ENCODE assay signal across 14 cellular contexts in genomic region chr2:38632018-38632417, GRCh38. TPM values are rescaled to one million over a fixed set of nuclear protein-coding genes. Genes with fewer than 3 reads are reported as not detected.
A peak's percentile ranks its signal among the peaks of the same experiment; 100 is the strongest.
DNase-seq lines count a peak whose midpoint lies in the region; ATAC-seq, FAIRE-seq and TF ChIP-seq lines count a peak whose summit lies in the region.
"Had no signal": no experiment of that assay in that cellular context is flagged by ENCODE, and none has a peak within 500 bp of the region (broad histone marks: within the 10 kb centered on the region; RNA-seq: fewer than 3 reads in every experiment).

No MANE protein-coding gene starts in this region.

- H3K36me3 ChIP-seq in osteoblast (ENCODE audit: insufficient read depth, low read length) (no peaks in the 10 kb centered on the region), ascending aorta (no peaks in the 10 kb centered on the region)

- DNase-seq in GM18507 (ENCODE audit: extremely low spot score, insufficient read length, low read depth) (no peak), osteoblast (ENCODE audit: insufficient read length, low spot score, missing footprints) (peak; percentile 4), ascending aorta (ENCODE audit: low spot score in 2 of 2) (no peak), 8988T (no peak)
- DNase-seq: CD8-positive, alpha-beta T cell; COR-L47; DMS53; H7; Karpas-422 had no signal

- H3K27ac ChIP-seq in osteoblast (ENCODE audit: low read depth, low read length) (no peak overlapping the region), ascending aorta (no peak overlapping the region)
- H3K27ac ChIP-seq: HL-60 had no signal

- FAIRE-seq in GM18507 (lab: Jason Lieb, UNC), result peak; percentile 49
- FAIRE-seq: D721Med had no signal

- ATAC-seq in GM18907 (IDR thresholded peaks at IDR 0.05; ENCODE audit: unreplicated experiment) (peak; percentile 43), HG03378 (IDR thresholded peaks at IDR 0.05; ENCODE audit: unreplicated experiment) (peak; percentile 39)
- ATAC-seq: CD8-positive, alpha-beta T cell; GM23338 had no signal

- H3K27me3 ChIP-seq in osteoblast (ENCODE audit: insufficient read depth, low read length) (peaks cover 1% of the 10 kb centered on the region), ascending aorta (no peaks in the 10 kb centered on the region)

- TF ChIP-seq CTCF in osteoblast (IDR thresholded peaks at IDR 0.05; ENCODE audit: extremely low read depth, low read depth, low read length), result no peak
- TF ChIP-seq CTCF in ascending aorta (IDR thresholded peaks at IDR 0.05), result no peak

- no peak overlapping the region for H2AFZ ChIP-seq in osteoblast (ENCODE audit: low read length)
- H2AFZ ChIP-seq: GM23338 had no signal

- no peak overlapping the region for H3K4me3 ChIP-seq in osteoblast (ENCODE audit: insufficient read depth, low read length)
- no peak overlapping the region for H3K4me3 ChIP-seq in ascending aorta
- H3K4me3 ChIP-seq: GM23338 had no signal

- no peaks in the 10 kb centered on the region for H3K79me2 ChIP-seq in osteoblast (ENCODE audit: insufficient read depth, low read length)

- no peaks in the 10 kb centered on the region for H4K20me1 ChIP-seq in osteoblast (ENCODE audit: insufficient read depth, low read length)

- H3K4me2 ChIP-seq in osteoblast (ENCODE audit: insufficient read depth, low read length), result no peak overlapping the region
- H3K4me2 ChIP-seq: GM23338 had no signal

- intact Hi-C loops in ascending aorta (cut with DNase I), result no loop called here

- no peaks in the 10 kb centered on the region for H3K9me3 ChIP-seq in osteoblast (ENCODE audit: low read depth, low read length)
- H3K9me3 ChIP-seq in ascending aorta, result peaks cover 0 to 7% of the 10 kb centered on the region in 2 donors

- no peaks in the 10 kb centered on the region for H3K4me1 ChIP-seq in osteoblast (ENCODE audit: insufficient read depth, low read length)
- peaks cover 4% of the 10 kb centered on the region in 2 donors for H3K4me1 ChIP-seq in ascending aorta

RNA-seq across cellular contexts. Expression of gene HNRNPLL, which starts 29.3 kb away (rescaled TPM):
- 46.0 and 53.9 TPM in 2 replicates for total RNA-seq in osteoblast
- 10.6 TPM for total RNA-seq in ascending aorta

RNA-seq across cellular contexts. Expression of gene GALM, which starts 33.9 kb away (rescaled TPM):
- 50.7 and 54.2 TPM in 2 replicates for total RNA-seq in osteoblast
- total RNA-seq in ascending aorta, result 1.4 TPM

Comparison
In these comparisons a context has a peak if more than half of its experiments do, and no peak if none do; other contexts are left out.
1. RNA of gene GALM, which starts 33.9 kb away (total RNA-seq): 50.7 to 54.2 TPM in osteoblast; 1.4 TPM in ascending aorta (single experiment); every median in the first group is over 10 times any median in the second.